Comparison of ENCODE assay signal across 12 cellular contexts in genomic region chr2:151417650-151418049, GRCh38. TPM values are rescaled to one million over a fixed set of nuclear protein-coding genes. Genes with fewer than 3 reads are reported as not detected.
DNase-seq lines count a peak whose midpoint lies in the region; ATAC-seq lines count a peak whose summit lies in the region.
"Had no signal": no experiment of that assay in that cellular context is flagged by ENCODE, and none has a peak within 500 bp of the region (broad histone marks: within the 10 kb centered on the region; RNA-seq: fewer than 3 reads in every experiment).

No MANE protein-coding gene starts in this region.

- CTCF ChIA-PET in activated CD4-positive, alpha-beta T cell treated with anti-CD3 and anti-CD28 coated beads for 36 hours (lab: Charles Lee): no interaction called here

- H3K4me1 ChIP-seq in CD4-positive, CD25-positive, alpha-beta regulatory T cell (ENCODE audit: control insufficient read depth, insufficient read depth, low read length, poor library complexity, severe bottlenecking): peaks cover 2% of the 10 kb centered on the region

- DNase-seq in activated CD4-positive, alpha-beta T cell treated with anti-CD3 and anti-CD28 coated beads for 36 hours: no peak
- DNase-seq in activated CD4-positive, alpha-beta T cell treated with anti-CD3 and anti-CD28 coated beads, Interleukin-2, amount 50 U/mL, for 1 hour: no peak
- no peak for DNase-seq in CD4-positive, CD25-positive, alpha-beta regulatory T cell
- DNase-seq in T-helper 17 cell (no peak), NCI-H2081 (lab: John Stamatoyannopoulos, UW) (no peak), HT-29 (ENCODE audit: low spot score) (no peak)
- DNase-seq in effector memory CD8-positive, alpha-beta T cell: no peak
- DNase-seq: DMS53, HCEC 1CT had no signal

- intact Hi-C loops in activated CD4-positive, alpha-beta T cell treated with anti-CD3 and anti-CD28 coated beads for 36 hours (cut with DNase I, micrococcal nuclease): no loop called here

- peaks cover 28% of the 10 kb centered on the region for H3K4me1 Mint-ChIP-seq in activated CD4-positive, alpha-beta T cell treated with anti-CD3 and anti-CD28 coated beads for 36 hours
- peaks cover 20 to 44% (median 29%) of the 10 kb centered on the region in 4 donors for H3K4me1 Mint-ChIP-seq in CD4-positive, CD25-positive, alpha-beta regulatory T cell
- H3K4me1 Mint-ChIP-seq in T-helper 17 cell: peaks cover 14% of the 10 kb centered on the region
- peaks cover 4 to 5% of the 10 kb centered on the region in 2 donors for H3K4me1 Mint-ChIP-seq in effector memory CD8-positive, alpha-beta T cell (ENCODE audit: low read depth in 2 of 2)
- H3K4me1 Mint-ChIP-seq: CD14-positive monocyte had no signal

- POLR2A ChIA-PET in activated CD4-positive, alpha-beta T cell treated with anti-CD3 and anti-CD28 coated beads for 36 hours (lab: Charles Lee): no interaction called here

- H3K9me3 ChIP-seq in CD4-positive, CD25-positive, alpha-beta regulatory T cell (ENCODE audit: control insufficient read depth in 2 of 2, low read length in 2 of 2): no peaks in the 10 kb centered on the region
- no peaks in the 10 kb centered on the region for H3K9me3 ChIP-seq in T-helper 17 cell (ENCODE audit: control insufficient read depth, low read length, poor library complexity, severe bottlenecking)

- peaks cover 68% of the 10 kb centered on the region for H3K36me3 ChIP-seq in CD4-positive, CD25-positive, alpha-beta regulatory T cell (ENCODE audit: control insufficient read depth, insufficient read depth, low read length)

- H3K27ac ChIP-seq in CD4-positive, CD25-positive, alpha-beta regulatory T cell (ENCODE audit: insufficient read depth, low read length, poor library complexity, severe bottlenecking): no peak overlapping the region
- H3K27ac ChIP-seq: 22Rv1 had no signal

- no peak overlapping the region for H3K4me3 ChIP-seq in CD4-positive, CD25-positive, alpha-beta regulatory T cell (ENCODE audit: low read depth, low read length)

- peak overlapping the region; percentile 63 for H3K27ac Mint-ChIP-seq in activated CD4-positive, alpha-beta T cell treated with anti-CD3 and anti-CD28 coated beads for 36 hours
- H3K27ac Mint-ChIP-seq in CD4-positive, CD25-positive, alpha-beta regulatory T cell: peak overlapping the region in 2 of 3 donors; percentile 31 to 63
- H3K27ac Mint-ChIP-seq in T-helper 17 cell: peak overlapping the region; percentile 27
- H3K27ac Mint-ChIP-seq in effector memory CD8-positive, alpha-beta T cell: peak overlapping the region; percentile 24 to 32

- no peaks in the 10 kb centered on the region for H3K9me3 Mint-ChIP-seq in activated CD4-positive, alpha-beta T cell treated with anti-CD3 and anti-CD28 coated beads for 36 hours (ENCODE audit: low read depth)
- H3K9me3 Mint-ChIP-seq in CD4-positive, CD25-positive, alpha-beta regulatory T cell: no peaks in the 10 kb centered on the region
- no peaks in the 10 kb centered on the region for H3K9me3 Mint-ChIP-seq in effector memory CD8-positive, alpha-beta T cell
- H3K9me3 Mint-ChIP-seq: CD14-positive monocyte had no signal

- H3K27me3 ChIP-seq in CD4-positive, CD25-positive, alpha-beta regulatory T cell (ENCODE audit: control insufficient read depth, insufficient read depth, low read length): no peaks in the 10 kb centered on the region

- ATAC-seq in activated CD4-positive, alpha-beta T cell treated with anti-CD3 and anti-CD28 coated beads for 36 hours: no peak
- ATAC-seq in CD4-positive, CD25-positive, alpha-beta regulatory T cell (ENCODE audit: low read depth in 2 of 2): no peak
- no peak for ATAC-seq in T-helper 17 cell
- ATAC-seq in effector memory CD8-positive, alpha-beta T cell (replicated peaks): no peak
- no peak for ATAC-seq in HG03571 (IDR thresholded peaks at IDR 0.05; ENCODE audit: unreplicated experiment)

- H3K4me3 Mint-ChIP-seq in activated CD4-positive, alpha-beta T cell treated with anti-CD3 and anti-CD28 coated beads for 36 hours: no peak overlapping the region
- no peak overlapping the region for H3K4me3 Mint-ChIP-seq in CD4-positive, CD25-positive, alpha-beta regulatory T cell
- no peak overlapping the region for H3K4me3 Mint-ChIP-seq in T-helper 17 cell
- H3K4me3 Mint-ChIP-seq in effector memory CD8-positive, alpha-beta T cell: no peak overlapping the region
- H3K4me3 Mint-ChIP-seq: CD14-positive monocyte had no signal

- peaks cover 57% of the 10 kb centered on the region for H3K36me3 Mint-ChIP-seq in activated CD4-positive, alpha-beta T cell treated with anti-CD3 and anti-CD28 coated beads for 36 hours (ENCODE audit: low read depth)
- H3K36me3 Mint-ChIP-seq in CD4-positive, CD25-positive, alpha-beta regulatory T cell: peaks cover 38% of the 10 kb centered on the region
- H3K36me3 Mint-ChIP-seq in T-helper 17 cell (ENCODE audit: low read depth): peaks cover 8% of the 10 kb centered on the region
- H3K36me3 Mint-ChIP-seq in effector memory CD8-positive, alpha-beta T cell (ENCODE audit: insufficient read depth): peaks cover 83% of the 10 kb centered on the region

- no peaks in the 10 kb centered on the region for H3K27me3 Mint-ChIP-seq in activated CD4-positive, alpha-beta T cell treated with anti-CD3 and anti-CD28 coated beads for 36 hours
- no peaks in the 10 kb centered on the region for H3K27me3 Mint-ChIP-seq in CD4-positive, CD25-positive, alpha-beta regulatory T cell
- H3K27me3 Mint-ChIP-seq in T-helper 17 cell: no peaks in the 10 kb centered on the region
- H3K27me3 Mint-ChIP-seq in effector memory CD8-positive, alpha-beta T cell: no peaks in the 10 kb centered on the region

RNA-seq across cellular contexts. Expression of gene RIF1, which starts 7.9 kb away (rescaled TPM):
- total RNA-seq in activated CD4-positive, alpha-beta T cell treated with anti-CD3 and anti-CD28 coated beads for 36 hours: 10 to 100 TPM; 55.7 to 67.1 TPM
- 40.2 TPM for total RNA-seq in CD4-positive, CD25-positive, alpha-beta regulatory T cell
- polyA plus RNA-seq in CD4-positive, CD25-positive, alpha-beta regulatory T cell: 10 to 100 TPM; 19.0 to 30.0 (median 24.9) TPM
- 10 to 100 TPM; 37.7 to 56.1 TPM for total RNA-seq in T-helper 17 cell
- 15.9 and 21.9 TPM in 2 replicates for total RNA-seq in HT-29 (2014; rRNA removed; shearing (Covaris generic))
